ENCODE assay signal across 9 cellular contexts in the genomic region with DNA sequence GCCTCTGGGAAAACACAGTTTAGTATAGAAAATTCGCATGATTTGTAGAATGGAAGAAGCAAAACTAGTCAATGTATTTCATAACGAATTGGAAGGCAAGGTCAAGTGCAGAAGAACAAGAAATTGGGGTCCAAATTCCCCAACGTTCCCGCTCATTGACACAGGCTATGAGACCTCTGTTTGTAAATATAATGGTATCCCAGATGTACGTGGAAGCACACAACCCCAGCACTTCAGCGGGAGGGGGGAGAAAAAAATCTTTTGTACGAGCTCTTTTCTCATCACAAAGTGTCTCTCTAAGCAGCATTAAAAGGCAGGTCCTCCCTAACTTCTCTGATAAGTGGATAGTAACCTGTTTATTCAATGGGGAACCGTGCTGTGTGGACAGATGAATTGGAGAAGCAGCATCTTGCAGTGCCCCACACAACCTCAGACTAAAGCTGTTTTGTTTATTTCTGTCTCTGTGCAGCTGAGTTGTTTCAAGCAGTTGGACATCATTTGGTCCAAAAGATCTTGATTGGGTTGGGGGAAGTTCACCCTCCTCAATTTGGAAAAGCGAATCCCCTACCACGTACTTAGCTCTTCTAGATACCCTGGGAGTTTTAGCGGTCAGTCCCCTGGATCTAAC. TPM values are rescaled to one million over a fixed set of nuclear protein-coding genes. Genes with fewer than 3 reads are reported as not detected.
DNase-seq lines count a peak whose midpoint lies in the region; ATAC-seq, FAIRE-seq and TF ChIP-seq lines count a peak whose summit lies in the region.
"Had no signal": no experiment of that assay in that cellular context is flagged by ENCODE, and none has a peak within 500 bp of the region (broad histone marks: within the 10 kb centered on the region; RNA-seq: fewer than 3 reads in every experiment).

No MANE protein-coding gene starts in this region.

- TF ChIP-seq CTCF in keratinocyte (optimal IDR thresholded peaks at IDR 0.05 in 1 of 3, IDR thresholded peaks at IDR 0.05 in 1 of 3, conservative IDR thresholded peaks at IDR 0.05 in 1 of 3; ENCODE audit: extremely low read depth in 1 of 3, insufficient read depth in 2 of 3, low read length in 3 of 3) (no peak), thoracic aorta (IDR thresholded peaks at IDR 0.05) (no peak), GM13976 (IDR thresholded peaks at IDR 0.05; ENCODE audit: borderline replicate concordance, control extremely low read depth, extremely low read depth, insufficient read depth, missing control alignments) (no peak)

- no peak overlapping the region for H2AFZ ChIP-seq in keratinocyte (ENCODE audit: control insufficient read depth, low read length)

- peak overlapping the region; percentile 74 for H3K9ac ChIP-seq in keratinocyte (ENCODE audit: control insufficient read depth, extremely low read depth, insufficient read depth, low read length)

- H3K9me1 ChIP-seq in keratinocyte (ENCODE audit: control insufficient read depth, extremely low read depth, insufficient read depth, low read length), result no peaks in the 10 kb centered on the region

- no peaks in the 10 kb centered on the region for H3K36me3 Mint-ChIP-seq in activated T-cell treated with anti-CD3 and anti-CD28 coated beads, Interleukin-2, amount 50 U/mL, for 4 hours (ENCODE audit: insufficient read depth)
- H3K36me3 Mint-ChIP-seq in activated T-helper 2 cell treated with anti-CD3 and anti-CD28 coated beads, Interferon-gamma antibody, Interleukin-2, Interleukin-4, amounts not matched to agents 10 μg/mL and 5 μg/mL and 100 μg/mL, durations not matched to agents 14 hours and 24 hours and 36 hours (ENCODE audit: low read depth), result peaks cover 12% of the 10 kb centered on the region

- H3K4me3 ChIP-seq in keratinocyte (ENCODE audit: control insufficient read depth in 2 of 3, extremely low read depth in 1 of 3, insufficient read depth in 2 of 3, low read depth in 1 of 3, low read length in 3 of 3) (peak overlapping the region in 1 of 3 experiments; percentile 62), thoracic aorta (peak overlapping the region; percentile 92)

- H4K20me1 ChIP-seq in keratinocyte (ENCODE audit: control insufficient read depth, extremely low read depth, insufficient read depth, low read length), result no peaks in the 10 kb centered on the region

- FAIRE-seq in keratinocyte (lab: Jason Lieb, UNC) (no peak), HTR-8/SVneo (lab: Jason Lieb, UNC) (no peak)
- FAIRE-seq: colon had no signal

- no peak overlapping the region for H3K27ac ChIP-seq in keratinocyte (ENCODE audit: control insufficient read depth, insufficient read depth, low read length)
- H3K27ac ChIP-seq in thoracic aorta, result peak overlapping the region; percentile 90

- H3K4me1 ChIP-seq in keratinocyte (ENCODE audit: control insufficient read depth, extremely low read depth, insufficient read depth, low read length), result peaks cover 20% of the 10 kb centered on the region
- peaks cover 13 to 53% of the 10 kb centered on the region in 2 donors for H3K4me1 ChIP-seq in thoracic aorta (ENCODE audit: control insufficient read depth in 1 of 2, low read depth in 2 of 2)

- peak overlapping the region; percentile 76 for H3K27ac Mint-ChIP-seq in activated T-helper 2 cell treated with anti-CD3 and anti-CD28 coated beads, Interferon-gamma antibody, Interleukin-2, Interleukin-4, amounts not matched to agents 10 μg/mL and 5 μg/mL and 100 μg/mL, durations not matched to agents 14 hours and 24 hours and 36 hours

- H3K79me2 ChIP-seq in keratinocyte (ENCODE audit: control insufficient read depth, insufficient read depth, low read length), result no peaks in the 10 kb centered on the region

- H3K36me3 ChIP-seq in keratinocyte (ENCODE audit: control insufficient read depth in 2 of 2, extremely low read depth in 1 of 2, insufficient read depth in 2 of 2, low read length in 2 of 2) (no peaks in the 10 kb centered on the region), thoracic aorta (no peaks in the 10 kb centered on the region)

- dilution Hi-C loops in keratinocyte (cut with MboI; ENCODE audit: extremely low pct_ligation_motif_present, low sequenced_read_pairs), result no loop called here

- H3K9me3 Mint-ChIP-seq in activated T-cell treated with anti-CD3 and anti-CD28 coated beads, Interleukin-2, amount 50 U/mL, for 4 hours, result no peaks in the 10 kb centered on the region
- H3K9me3 Mint-ChIP-seq in activated T-helper 2 cell treated with anti-CD3 and anti-CD28 coated beads, Interferon-gamma antibody, Interleukin-2, Interleukin-4, amounts not matched to agents 10 μg/mL and 5 μg/mL and 100 μg/mL, durations not matched to agents 14 hours and 24 hours and 36 hours, result no peaks in the 10 kb centered on the region

- intact Hi-C loops in activated T-helper 2 cell treated with anti-CD3 and anti-CD28 coated beads, Interferon-gamma antibody, Interleukin-2, Interleukin-4, amounts not matched to agents 10 μg/mL and 5 μg/mL and 100 μg/mL, durations not matched to agents 14 hours and 24 hours and 36 hours (cut with micrococcal nuclease), result loop anchor here (2.0 to 5.0 kb wide), 2 partner anchors 224 to 281 kb away; a partner anchor contains a TSS

- in situ Hi-C loops in GM13976 (cut with MboI; ENCODE audit: low sequenced_read_pairs, unreplicated experiment), result loop anchor here (10.0 kb wide), 1 partner anchor 194 kb away; no protein-coding TSS in a partner anchor

- peak overlapping the region; percentile 75 for H3K4me3 Mint-ChIP-seq in activated T-cell treated with anti-CD3 and anti-CD28 coated beads, Interleukin-2, amount 50 U/mL, for 4 hours
- H3K4me3 Mint-ChIP-seq in activated T-helper 2 cell treated with anti-CD3 and anti-CD28 coated beads, Interferon-gamma antibody, Interleukin-2, Interleukin-4, amounts not matched to agents 10 μg/mL and 5 μg/mL and 100 μg/mL, durations not matched to agents 14 hours and 24 hours and 36 hours (ENCODE audit: low read depth), result peak overlapping the region; percentile 77

- peak overlapping the region; percentile 86 for H3K4me2 ChIP-seq in keratinocyte (ENCODE audit: control insufficient read depth, extremely low read depth, insufficient read depth, low read depth, low read length)

- ATAC-seq in activated T-cell treated with anti-CD3 and anti-CD28 coated beads, Interleukin-2, amount 50 U/mL, for 4 hours, result no peak
- no peak for ATAC-seq in thoracic aorta (ENCODE audit: insufficient number of reproducible peaks, low FRiP score, low read depth)

- H3K27me3 Mint-ChIP-seq in activated T-cell treated with anti-CD3 and anti-CD28 coated beads, Interleukin-2, amount 50 U/mL, for 4 hours (ENCODE audit: low read depth), result peaks cover 25% of the 10 kb centered on the region
- no peaks in the 10 kb centered on the region for H3K27me3 Mint-ChIP-seq in activated T-helper 2 cell treated with anti-CD3 and anti-CD28 coated beads, Interferon-gamma antibody, Interleukin-2, Interleukin-4, amounts not matched to agents 10 μg/mL and 5 μg/mL and 100 μg/mL, durations not matched to agents 14 hours and 24 hours and 36 hours (ENCODE audit: low read depth)

- H3K27me3 ChIP-seq in keratinocyte (ENCODE audit: control insufficient read depth, extremely low read depth, insufficient read depth, low read length), result peaks cover 13% of the 10 kb centered on the region
- H3K27me3 ChIP-seq in thoracic aorta (replicated peaks; ENCODE audit: insufficient read depth), result no peaks in the 10 kb centered on the region

- H3K9me3 ChIP-seq in keratinocyte (ENCODE audit: control insufficient read depth, low read depth, low read length) (no peaks in the 10 kb centered on the region), thoracic aorta (no peaks in the 10 kb centered on the region)

- peaks cover 35% of the 10 kb centered on the region for H3K4me1 Mint-ChIP-seq in activated T-cell treated with anti-CD3 and anti-CD28 coated beads, Interleukin-2, amount 50 U/mL, for 4 hours (ENCODE audit: low read depth)
- H3K4me1 Mint-ChIP-seq in activated T-helper 2 cell treated with anti-CD3 and anti-CD28 coated beads, Interferon-gamma antibody, Interleukin-2, Interleukin-4, amounts not matched to agents 10 μg/mL and 5 μg/mL and 100 μg/mL, durations not matched to agents 14 hours and 24 hours and 36 hours (ENCODE audit: low read depth), result peaks cover 60% of the 10 kb centered on the region

- DNase-seq in activated T-cell treated with anti-CD3 and anti-CD28 coated beads, Interleukin-2, amount 50 U/mL, for 4 hours, result no peak
- no peak for DNase-seq in activated T-cell treated with anti-CD3 and anti-CD28 coated beads, Interleukin-2, amount 50 U/mL, for 1 hour
- DNase-seq in activated T-helper 2 cell treated with anti-CD3 and anti-CD28 coated beads, Interferon-gamma antibody, Interleukin-2, Interleukin-4, amounts not matched to agents 10 μg/mL and 5 μg/mL and 100 μg/mL, durations not matched to agents 14 hours and 24 hours and 36 hours (ENCODE audit: low spot score), result no peak
- DNase-seq in keratinocyte (ENCODE audit: low read depth, low spot score) (no peak), thoracic aorta (ENCODE audit: low spot score) (no peak), OCI-M2 (lab: John Stamatoyannopoulos, UW; ENCODE audit: unreplicated experiment) (no peak), HTR-8/SVneo (ENCODE audit: insufficient read length, low spot score) (no peak), GM13976 (ENCODE audit: low spot score) (no peak)

RNA-seq across cellular contexts. Expression of a gene that starts 1.1 kb away (rescaled TPM):
- 1 to 10 TPM; 1.9 to 3.2 (median 3.2) TPM for total RNA-seq in activated T-cell treated with anti-CD3 and anti-CD28 coated beads, Interleukin-2, amount 50 U/mL, for 4 hours
- total RNA-seq in activated T-helper 2 cell treated with anti-CD3 and anti-CD28 coated beads, Interferon-gamma antibody, Interleukin-2, Interleukin-4, amounts not matched to agents 10 μg/mL and 5 μg/mL and 100 μg/mL, durations not matched to agents 14 hours and 24 hours and 36 hours, result 32.8 and 33.2 TPM in 2 replicates
- polyA plus RNA-seq in keratinocyte, result 0.36 to 1.2 TPM (median 0.68 TPM) in 3 replicates
- polyA plus RNA-seq in keratinocyte (2011; ENCODE audit: low read depth), result 2.2 TPM
- polyA plus RNA-seq in keratinocyte (2011; cell fraction: cytosol; rRNA removed), result 0.94 and 1.3 TPM in 2 replicates
- polyA plus RNA-seq in keratinocyte (2011; cell fraction: nucleus; rRNA removed), result 2.8 TPM in 2 replicates
- polyA plus RNA-seq in keratinocyte (2012; ENCODE audit: low replicate concordance), result 0.40 and 5.0 TPM in 2 replicates
- polyA minus RNA-seq in keratinocyte, result 0.74 to 3.8 TPM (median 3.7 TPM) in 3 replicates
- polyA minus RNA-seq in keratinocyte (2011; cell fraction: cytosol; rRNA and poly(A)+ RNA removed), result 1.7 TPM
- 1.8 and 2.6 TPM in 2 replicates for polyA minus RNA-seq in keratinocyte (2011; cell fraction: nucleus; rRNA and poly(A)+ RNA removed)
- 10 to 100 TPM; 65.4 to 91.5 TPM for total RNA-seq in thoracic aorta
